ENCODE assay signal across 10 cellular contexts in genomic region chr4:102036619-102037376, GRCh38.
DNase-seq lines count a peak whose midpoint lies in the region; ATAC-seq and TF ChIP-seq lines count a peak whose summit lies in the region.
"Had no signal": no experiment of that assay in that cellular context is flagged by ENCODE, and none has a peak within 500 bp of the region (broad histone marks: within the 10 kb centered on the region; RNA-seq: fewer than 3 reads in every experiment).

No MANE protein-coding gene starts in this region.

- H3K4me3 ChIP-seq in SK-N-SH (ENCODE audit: low read depth in 2 of 2, low read length in 1 of 2), result no peak overlapping the region
- H3K4me3 ChIP-seq in fibroblast of mammary gland (ENCODE audit: control insufficient read depth, low read depth, low read length), result no peak overlapping the region

- no peak overlapping the region; the same call in 1 of the 2 replicates for H2AFZ ChIP-seq in SK-N-SH (ENCODE audit: low read depth)

- ATAC-seq in SK-N-SH treated with all-trans-retinoic acid at 6 μM for 48 hours (no peak), HG03354 (IDR thresholded peaks at IDR 0.05; ENCODE audit: poor library complexity, severe bottlenecking, unreplicated experiment) (no peak)

- TF ChIP-seq CTCF in SK-N-SH (IDR thresholded peaks at IDR 0.05) (no peak), fibroblast of mammary gland (conservative IDR thresholded peaks at IDR 0.05; ENCODE audit: control insufficient read depth, insufficient read depth, low read depth, low read length) (no peak)

- TF ChIP-seq EP300 in SK-N-SH (IDR thresholded peaks at IDR 0.05; ENCODE audit: borderline replicate concordance in 1 of 2, low read depth in 1 of 2, low read length in 1 of 2), result no peak

- H3K27me3 ChIP-seq in SK-N-SH (ENCODE audit: insufficient read depth), result no peaks in the 10 kb centered on the region

- no peak for TF ChIP-seq RAD21 in SK-N-SH (IDR thresholded peaks at IDR 0.05; ENCODE audit: low read length)

- no peak overlapping the region for H3K27ac ChIP-seq in SK-N-SH (ENCODE audit: low read depth in 2 of 2, low read length in 1 of 2)

- no peaks in the 10 kb centered on the region for H3K9me3 ChIP-seq in SK-N-SH

- H3K79me2 ChIP-seq in SK-N-SH (ENCODE audit: insufficient read depth), result no peaks in the 10 kb centered on the region

- H3K36me3 ChIP-seq in SK-N-SH (replicated peaks in 1 of 2; ENCODE audit: control insufficient read depth in 1 of 2, insufficient read depth in 2 of 2, low read length in 1 of 2), result no peaks in the 10 kb centered on the region

- 81% methylated on average over 5 of the region's 5 CpGs for WGBS in SK-N-SH (ENCODE audit: low lambda C conversion rate)

- CTCF ChIA-PET in SK-N-SH (lab: Yijun Ruan, JAX), result interaction anchor here (0.6 kb wide), 1 partner anchor 796 kb away, joined by 3 read pairs; no protein-coding TSS in a partner anchor

- H3K9ac ChIP-seq in SK-N-SH, result no peak overlapping the region

- POLR2A ChIA-PET in SK-N-SH (lab: Yijun Ruan, JAX), result interaction anchor here (0.6 kb wide), 1 partner anchor 37 kb away, joined by 5 read pairs; no protein-coding TSS in a partner anchor

- no peak overlapping the region for H3K4me2 ChIP-seq in SK-N-SH

- no peaks in the 10 kb centered on the region for H4K20me1 ChIP-seq in SK-N-SH (ENCODE audit: insufficient read depth)

- H3K9me2 ChIP-seq in SK-N-SH, result no peaks in the 10 kb centered on the region

- no peaks in the 10 kb centered on the region for H3F3A ChIP-seq in SK-N-SH (replicated peaks; ENCODE audit: insufficient read depth)

- no peak for DNase-seq in SK-N-SH
- DNase-seq in NCI-H510A treated with DMSO at 0.1 percent for 48 hours (lab: John Stamatoyannopoulos, UW), result peak; percentile 66
- DNase-seq in fibroblast of mammary gland (ENCODE audit: low read depth), result peak; percentile 69
- no peak for DNase-seq in GDM1 (lab: John Stamatoyannopoulos, UW)
- DNase-seq in activated T-cell treated with anti-CD3 and anti-CD28 coated beads for 4 hours, result no peak
- no peak for DNase-seq in activated CD8-positive, alpha-beta memory T cell treated with anti-CD3 and anti-CD28 coated beads, Interleukin-2, amount 50 U/mL, for 4 hours
- DNase-seq: ACHN, small intestine had no signal

- H3K4me1 ChIP-seq in SK-N-SH (ENCODE audit: control insufficient read depth in 1 of 2, insufficient read depth in 2 of 2, low read depth in 1 of 2, low read length in 1 of 2), result no peaks in the 10 kb centered on the region

TF ChIP-seq in SK-N-SH, 30 proteins besides CTCF, POLR2A, EP300 and RAD21:
- no peak for TF ChIP-seq CHD2 (IDR thresholded peaks at IDR 0.05; ENCODE audit: low read length, partially characterized antibody)
- peak; percentile 43; the same call in 1 of the 2 replicates for TF ChIP-seq TCF12 (IDR thresholded peaks at IDR 0.05)

TF ChIP-seq in SK-N-SH treated with all-trans-retinoic acid at 6 μM for 48 hours, 23 proteins besides CTCF, POLR2A, EP300 and RAD21:
- TF ChIP-seq BACH2 (CRISPR knock-in tag; IDR thresholded peaks at IDR 0.05; ENCODE audit: borderline replicate concordance) (no peak), PPARA (CRISPR knock-in tag; IDR thresholded peaks at IDR 0.05; ENCODE audit: borderline replicate concordance) (no peak), TOX (CRISPR knock-in tag; IDR thresholded peaks at IDR 0.05; ENCODE audit: borderline replicate concordance) (no peak), GLIS3 (CRISPR knock-in tag; IDR thresholded peaks at IDR 0.05) (no peak), RARB (CRISPR knock-in tag; IDR thresholded peaks at IDR 0.05) (no peak), ZNF565 (CRISPR knock-in tag; conservative IDR thresholded peaks at IDR 0.05; ENCODE audit: low read depth) (no peak)

Comparison
In these comparisons a context has a peak if more than half of its experiments do, and no peak if none do; other contexts are left out.
1. DNase-seq: peak in NCI-H510A treated with DMSO at 0.1 percent for 48 hours (single experiment) and fibroblast of mammary gland (single experiment); none in SK-N-SH (single experiment), GDM1 (single experiment), activated T-cell treated with anti-CD3 and anti-CD28 coated beads for 4 hours (single experiment) and activated CD8-positive, alpha-beta memory T cell treated with anti-CD3 and anti-CD28 coated beads, Interleukin-2, amount 50 U/mL, for 4 hours (single experiment).